In genomic region chr12:49251357-49251756, GRCh38 we compare ENCODE assay signal across 23 cellular contexts. TPM values are rescaled to one million over a fixed set of nuclear protein-coding genes. Genes with fewer than 3 reads are reported as not detected.
"Had no signal": no experiment of that assay in that cellular context is flagged by ENCODE, and none has a peak within 500 bp of the region (broad histone marks: within the 10 kb centered on the region; RNA-seq: fewer than 3 reads in every experiment).

No MANE protein-coding gene starts in this region.

- H3K27ac ChIP-seq: KMS-11, SJSA1, SK-N-MC had no signal

- H3K9me3 ChIP-seq: MG63, SJSA1 had no signal

- H3K36me3 ChIP-seq: MG63, SJSA1 had no signal

- FAIRE-seq: HepG2, RCC 7860 had no signal

- H3K4me2 ChIP-seq: KMS-11 had no signal

- H3K4me1 ChIP-seq: SJSA1 had no signal

- H3K27me3 ChIP-seq: MG63, SJSA1 had no signal

- H3K4me3 ChIP-seq: MG63, SJSA1, SK-N-MC had no signal

- H3K9ac ChIP-seq: KMS-11 had no signal

- DNase-seq: IMR-90, Kasumi-1, MG63, NCI-H1092, NCI-H1105 treated with DMSO at 0.1 percent for 48 hours, NCI-H1417 treated with DMSO at 0.1 percent for 48 hours, NCI-H146, NCI-H1694 treated with DMSO at 0.1 percent for 48 hours, NCI-H1930, NCI-H2081, NCI-H2171, NCI-H226, NCI-H446, NCI-H510A, NCI-H526, Right ventricle myocardium superior, RPMI8226, SIG-M5 had no signal

- ATAC-seq: HepG2 had no signal

RNA-seq across cellular contexts. Expression of gene PRPH, which starts 43.6 kb away (rescaled TPM):
- total RNA-seq: HepG2, IMR-90, Right ventricle myocardium superior, SJSA1 had no signal
- polyA plus RNA-seq: IMR-90 had no signal
